1 cellular context compared by ENCODE assay signal in the genomic region with DNA sequence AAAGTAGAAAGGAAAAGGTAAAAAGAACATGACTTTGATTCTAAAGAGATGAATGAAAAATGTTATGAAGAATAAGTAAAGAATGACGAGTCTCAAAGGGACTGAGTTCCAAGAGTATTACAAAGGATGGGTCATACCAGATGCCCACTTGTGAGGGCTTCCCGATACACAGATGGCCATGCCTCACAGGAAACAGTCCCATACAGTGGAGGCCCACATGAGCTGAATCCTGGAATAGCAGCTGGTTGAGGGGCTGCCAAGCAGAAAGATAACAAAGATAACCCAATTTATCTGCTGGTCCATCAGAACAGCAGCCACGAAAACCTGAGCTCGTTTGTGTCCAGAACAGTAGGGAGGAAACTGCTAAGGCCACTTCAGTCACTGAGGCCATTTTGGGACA.
A peak's percentile ranks its signal among the peaks of the same experiment; 100 is the strongest.
TF ChIP-seq lines count a peak whose summit lies in the region.

No MANE protein-coding gene starts in this region.

TF ChIP-seq in SK-N-SH, 30 proteins besides CTCF, POLR2A, EP300 and RAD21 (continued from another document):
- TF ChIP-seq, protein P1, sequence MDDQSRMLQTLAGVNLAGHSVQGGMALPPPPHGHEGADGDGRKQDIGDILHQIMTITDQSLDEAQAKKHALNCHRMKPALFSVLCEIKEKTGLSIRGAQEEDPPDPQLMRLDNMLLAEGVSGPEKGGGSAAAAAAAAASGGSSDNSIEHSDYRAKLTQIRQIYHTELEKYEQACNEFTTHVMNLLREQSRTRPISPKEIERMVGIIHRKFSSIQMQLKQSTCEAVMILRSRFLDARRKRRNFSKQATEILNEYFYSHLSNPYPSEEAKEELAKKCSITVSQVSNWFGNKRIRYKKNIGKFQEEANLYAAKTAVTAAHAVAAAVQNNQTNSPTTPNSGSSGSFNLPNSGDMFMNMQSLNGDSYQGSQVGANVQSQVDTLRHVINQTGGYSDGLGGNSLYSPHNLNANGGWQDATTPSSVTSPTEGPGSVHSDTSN (IDR thresholded peaks at IDR 0.05), result peak; percentile 57; the same call in 1 of the 2 replicates
- TF ChIP-seq JUND (IDR thresholded peaks at IDR 0.05) (peak; percentile 66), USF1 (IDR thresholded peaks at IDR 0.05; ENCODE audit: borderline replicate concordance, low read depth) (no peak)
TF ChIP-seq in SK-N-SH: peak in this region for 8.
